ENCODE assay signal across 10 cellular contexts in the genomic region with DNA sequence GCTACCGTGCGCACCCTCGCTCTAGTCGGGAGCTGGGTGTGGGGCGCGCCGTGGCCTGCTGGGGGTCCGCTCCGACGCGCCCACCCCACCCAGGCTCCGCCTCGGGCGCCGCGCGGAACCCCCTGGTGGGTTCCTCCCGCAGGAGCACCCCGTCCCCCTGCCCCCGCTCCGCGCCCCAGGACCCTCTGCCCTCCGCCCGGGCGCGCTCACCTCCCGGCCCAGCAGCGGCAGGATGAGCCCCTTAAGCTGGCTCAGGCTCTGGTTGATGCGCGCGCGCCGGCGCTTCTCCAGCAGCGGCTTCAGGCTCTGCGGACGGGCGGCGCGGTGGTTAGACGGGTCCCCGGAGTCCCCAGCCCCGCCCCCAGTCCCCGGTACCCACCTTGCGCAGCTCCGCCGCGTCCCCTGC. TPM values are rescaled to one million over a fixed set of nuclear protein-coding genes. Genes with fewer than 3 reads are reported as not detected.
A peak's percentile ranks its signal among the peaks of the same experiment; 100 is the strongest.
DNase-seq lines count a peak whose midpoint lies in the region; ATAC-seq, FAIRE-seq and TF ChIP-seq lines count a peak whose summit lies in the region.
"Had no signal": no experiment of that assay in that cellular context is flagged by ENCODE, and none has a peak within 500 bp of the region (broad histone marks: within the 10 kb centered on the region; RNA-seq: fewer than 3 reads in every experiment).

No MANE protein-coding gene starts in this region.

- H3K4me3 ChIP-seq in astrocyte (ENCODE audit: insufficient read depth, low read depth, low read length): no peak overlapping the region
- peak overlapping the region; percentile 65 to 83 (median 68) for H3K4me3 ChIP-seq in keratinocyte (ENCODE audit: control insufficient read depth in 2 of 3, extremely low read depth in 1 of 3, insufficient read depth in 2 of 3, low read depth in 1 of 3, low read length in 3 of 3)
- peak overlapping the region; percentile 67 for H3K4me3 ChIP-seq in thoracic aorta

- H3K9me3 Mint-ChIP-seq in activated naive CD4-positive, alpha-beta T cell treated with anti-CD3 and anti-CD28 coated beads for 36 hours: no peaks in the 10 kb centered on the region
- no peaks in the 10 kb centered on the region for H3K9me3 Mint-ChIP-seq in activated naive CD4-positive, alpha-beta T cell treated with anti-CD3 and anti-CD28 coated beads, Interleukin-2, amount 50 U/mL, for 72 hours
- H3K9me3 Mint-ChIP-seq in astrocyte (ENCODE audit: unreplicated experiment) (peaks cover 4% of the 10 kb centered on the region), endothelial cell (ENCODE audit: unreplicated experiment) (no peaks in the 10 kb centered on the region)
- H3K9me3 Mint-ChIP-seq in activated T-helper 2 cell treated with anti-CD3 and anti-CD28 coated beads, Interferon-gamma antibody, Interleukin-2, Interleukin-4, amounts not matched to agents 10 μg/mL and 5 μg/mL and 100 μg/mL, durations not matched to agents 14 hours and 24 hours and 36 hours: no peaks in the 10 kb centered on the region
- H3K9me3 Mint-ChIP-seq: activated CD4-positive, alpha-beta memory T cell treated with anti-CD3 and anti-CD28 coated beads, Interleukin-2, amount 10 ng/mL, durations not matched to agents 7 days and 5 days had no signal

- H3K27ac Mint-ChIP-seq in activated naive CD4-positive, alpha-beta T cell treated with anti-CD3 and anti-CD28 coated beads for 36 hours: no peak overlapping the region
- no peak overlapping the region for H3K27ac Mint-ChIP-seq in activated naive CD4-positive, alpha-beta T cell treated with anti-CD3 and anti-CD28 coated beads, Interleukin-2, amount 50 U/mL, for 72 hours
- H3K27ac Mint-ChIP-seq in astrocyte (ENCODE audit: unreplicated experiment): no peak overlapping the region
- no peak overlapping the region for H3K27ac Mint-ChIP-seq in activated T-helper 2 cell treated with anti-CD3 and anti-CD28 coated beads, Interferon-gamma antibody, Interleukin-2, Interleukin-4, amounts not matched to agents 10 μg/mL and 5 μg/mL and 100 μg/mL, durations not matched to agents 14 hours and 24 hours and 36 hours
- no peak overlapping the region for H3K27ac Mint-ChIP-seq in endothelial cell (ENCODE audit: unreplicated experiment)
- H3K27ac Mint-ChIP-seq: activated CD4-positive, alpha-beta memory T cell treated with anti-CD3 and anti-CD28 coated beads, Interleukin-2, amount 10 ng/mL, durations not matched to agents 7 days and 5 days had no signal

- H3K4me1 Mint-ChIP-seq in activated naive CD4-positive, alpha-beta T cell treated with anti-CD3 and anti-CD28 coated beads for 36 hours (ENCODE audit: low read depth): peaks cover 20% of the 10 kb centered on the region
- peaks cover 3% of the 10 kb centered on the region for H3K4me1 Mint-ChIP-seq in astrocyte (ENCODE audit: low read depth, unreplicated experiment)
- peaks cover 7% of the 10 kb centered on the region for H3K4me1 Mint-ChIP-seq in activated T-helper 2 cell treated with anti-CD3 and anti-CD28 coated beads, Interferon-gamma antibody, Interleukin-2, Interleukin-4, amounts not matched to agents 10 μg/mL and 5 μg/mL and 100 μg/mL, durations not matched to agents 14 hours and 24 hours and 36 hours (ENCODE audit: low read depth)
- H3K4me1 Mint-ChIP-seq in endothelial cell (ENCODE audit: unreplicated experiment): no peaks in the 10 kb centered on the region

- H3K27me3 Mint-ChIP-seq in activated naive CD4-positive, alpha-beta T cell treated with anti-CD3 and anti-CD28 coated beads for 36 hours (ENCODE audit: low read depth): peaks cover 72% of the 10 kb centered on the region
- H3K27me3 Mint-ChIP-seq in astrocyte (ENCODE audit: low read depth, unreplicated experiment) (peaks cover 58% of the 10 kb centered on the region), endothelial cell (ENCODE audit: unreplicated experiment) (peaks cover 34% of the 10 kb centered on the region)
- H3K27me3 Mint-ChIP-seq in activated T-helper 2 cell treated with anti-CD3 and anti-CD28 coated beads, Interferon-gamma antibody, Interleukin-2, Interleukin-4, amounts not matched to agents 10 μg/mL and 5 μg/mL and 100 μg/mL, durations not matched to agents 14 hours and 24 hours and 36 hours (ENCODE audit: low read depth): peaks cover 62% of the 10 kb centered on the region

- H3K79me2 ChIP-seq in astrocyte (ENCODE audit: insufficient read depth, low read length) (no peaks in the 10 kb centered on the region), keratinocyte (ENCODE audit: control insufficient read depth, insufficient read depth, low read length) (peaks cover 16% of the 10 kb centered on the region)

- H3K4me1 ChIP-seq in astrocyte (ENCODE audit: insufficient read depth, low read length) (peaks cover 27% of the 10 kb centered on the region), keratinocyte (ENCODE audit: control insufficient read depth, extremely low read depth, insufficient read depth, low read length) (peaks cover 73% of the 10 kb centered on the region), thoracic aorta (ENCODE audit: control insufficient read depth in 1 of 2, low read depth in 2 of 2) (peaks cover 18 to 42% of the 10 kb centered on the region in 2 donors)

- CTCF ChIA-PET in activated naive CD4-positive, alpha-beta T cell treated with anti-CD3 and anti-CD28 coated beads for 36 hours (lab: Charles Lee): interaction anchor here (1.1 kb wide), 1 partner anchor 70 kb away, joined by 4 read pairs; no protein-coding TSS in a partner anchor

- TF ChIP-seq CTCF in astrocyte (IDR thresholded peaks at IDR 0.05; ENCODE audit: insufficient read depth, low read depth, low read length) (no peak), keratinocyte (optimal IDR thresholded peaks at IDR 0.05 in 1 of 3, IDR thresholded peaks at IDR 0.05 in 1 of 3, conservative IDR thresholded peaks at IDR 0.05 in 1 of 3; ENCODE audit: extremely low read depth in 1 of 3, insufficient read depth in 2 of 3, low read length in 3 of 3) (no peak), thoracic aorta (IDR thresholded peaks at IDR 0.05) (no peak), endothelial cell (IDR thresholded peaks at IDR 0.05; ENCODE audit: unreplicated experiment) (no peak)

- FAIRE-seq in astrocyte (lab: Jason Lieb, UNC): no peak
- FAIRE-seq in keratinocyte (lab: Jason Lieb, UNC): no peak
- FAIRE-seq: urothelium cell line had no signal

- H3K27me3 ChIP-seq in astrocyte (ENCODE audit: insufficient read depth, low read length) (peaks cover 67% of the 10 kb centered on the region), keratinocyte (ENCODE audit: control insufficient read depth, extremely low read depth, insufficient read depth, low read length) (peaks cover 9% of the 10 kb centered on the region), thoracic aorta (replicated peaks; ENCODE audit: insufficient read depth) (peaks cover 14% of the 10 kb centered on the region)

- no peaks in the 10 kb centered on the region for H3K9me3 ChIP-seq in astrocyte (ENCODE audit: insufficient read depth, low read depth, low read length)
- no peaks in the 10 kb centered on the region for H3K9me3 ChIP-seq in keratinocyte (ENCODE audit: control insufficient read depth, low read depth, low read length)
- H3K9me3 ChIP-seq in thoracic aorta: no peaks in the 10 kb centered on the region

- intact Hi-C loops in activated naive CD4-positive, alpha-beta T cell treated with anti-CD3 and anti-CD28 coated beads for 36 hours (cut with micrococcal nuclease): no loop called here
- intact Hi-C loops in activated T-helper 2 cell treated with anti-CD3 and anti-CD28 coated beads, Interferon-gamma antibody, Interleukin-2, Interleukin-4, amounts not matched to agents 10 μg/mL and 5 μg/mL and 100 μg/mL, durations not matched to agents 14 hours and 24 hours and 36 hours (cut with micrococcal nuclease): no loop called here

- no peaks in the 10 kb centered on the region for H3K36me3 ChIP-seq in astrocyte (ENCODE audit: insufficient read depth, low read length)
- no peaks in the 10 kb centered on the region for H3K36me3 ChIP-seq in keratinocyte (ENCODE audit: control insufficient read depth in 2 of 2, extremely low read depth in 1 of 2, insufficient read depth in 2 of 2, low read length in 2 of 2)
- H3K36me3 ChIP-seq in thoracic aorta: no peaks in the 10 kb centered on the region

- dilution Hi-C loops in keratinocyte (cut with MboI; ENCODE audit: extremely low pct_ligation_motif_present, low sequenced_read_pairs): no loop called here

- H3K9me1 ChIP-seq in keratinocyte (ENCODE audit: control insufficient read depth, extremely low read depth, insufficient read depth, low read length): no peaks in the 10 kb centered on the region

- H4K20me1 ChIP-seq in astrocyte (ENCODE audit: insufficient read depth, low read length): no peaks in the 10 kb centered on the region
- H4K20me1 ChIP-seq in keratinocyte (ENCODE audit: control insufficient read depth, extremely low read depth, insufficient read depth, low read length): no peaks in the 10 kb centered on the region

- peak overlapping the region; percentile 21 for H3K4me3 Mint-ChIP-seq in activated naive CD4-positive, alpha-beta T cell treated with anti-CD3 and anti-CD28 coated beads for 36 hours
- no peak overlapping the region for H3K4me3 Mint-ChIP-seq in astrocyte (ENCODE audit: unreplicated experiment)
- H3K4me3 Mint-ChIP-seq in activated T-helper 2 cell treated with anti-CD3 and anti-CD28 coated beads, Interferon-gamma antibody, Interleukin-2, Interleukin-4, amounts not matched to agents 10 μg/mL and 5 μg/mL and 100 μg/mL, durations not matched to agents 14 hours and 24 hours and 36 hours (ENCODE audit: low read depth): no peak overlapping the region
- H3K4me3 Mint-ChIP-seq in endothelial cell (ENCODE audit: unreplicated experiment): no peak overlapping the region

- DNase-seq in activated naive CD4-positive, alpha-beta T cell treated with anti-CD3 and anti-CD28 coated beads for 36 hours: no peak
- no peak for DNase-seq in activated naive CD4-positive, alpha-beta T cell treated with anti-CD3 and anti-CD28 coated beads, Interleukin-2, amount 50 U/mL, for 72 hours (ENCODE audit: low spot score in 2 of 2)
- no peak for DNase-seq in astrocyte (ENCODE audit: low read depth)
- no peak for DNase-seq in keratinocyte (ENCODE audit: low read depth, low spot score)
- DNase-seq in thoracic aorta (ENCODE audit: low spot score): no peak
- no peak for DNase-seq in activated T-helper 2 cell treated with anti-CD3 and anti-CD28 coated beads, Interferon-gamma antibody, Interleukin-2, Interleukin-4, amounts not matched to agents 10 μg/mL and 5 μg/mL and 100 μg/mL, durations not matched to agents 14 hours and 24 hours and 36 hours (ENCODE audit: low spot score)
- no peak for DNase-seq in endothelial cell (ENCODE audit: low spot score)
- DNase-seq: activated CD4-positive, alpha-beta memory T cell treated with anti-CD3 and anti-CD28 coated beads, Interleukin-2, amount 10 ng/mL, durations not matched to agents 7 days and 5 days had no signal

- H3K27ac ChIP-seq in astrocyte (ENCODE audit: low read depth, low read length) (no peak overlapping the region), keratinocyte (ENCODE audit: control insufficient read depth, insufficient read depth, low read length) (peak overlapping the region; percentile 36), thoracic aorta (no peak overlapping the region)

- H3K4me2 ChIP-seq in astrocyte (ENCODE audit: low read length) (peak overlapping the region; percentile 70), keratinocyte (ENCODE audit: control insufficient read depth, extremely low read depth, insufficient read depth, low read depth, low read length) (peak overlapping the region; percentile 83)

- H3K9ac ChIP-seq in astrocyte (ENCODE audit: low read length) (no peak overlapping the region), keratinocyte (ENCODE audit: control insufficient read depth, extremely low read depth, insufficient read depth, low read length) (peak overlapping the region; percentile 75)

- no peak overlapping the region for H2AFZ ChIP-seq in astrocyte (ENCODE audit: low read depth, low read length)
- H2AFZ ChIP-seq in keratinocyte (ENCODE audit: control insufficient read depth, low read length): no peak overlapping the region

- ATAC-seq in activated naive CD4-positive, alpha-beta T cell treated with anti-CD3 and anti-CD28 coated beads, Interleukin-2, amount 50 U/mL, for 72 hours: no peak
- ATAC-seq in thoracic aorta (ENCODE audit: insufficient number of reproducible peaks, low FRiP score, low read depth) (no peak), GM21529 (IDR thresholded peaks at IDR 0.05; ENCODE audit: unreplicated experiment) (no peak)

- H3K36me3 Mint-ChIP-seq in activated naive CD4-positive, alpha-beta T cell treated with anti-CD3 and anti-CD28 coated beads for 36 hours (ENCODE audit: low read depth): no peaks in the 10 kb centered on the region
- peaks cover 0 to under 1% of the 10 kb centered on the region in 2 donors for H3K36me3 Mint-ChIP-seq in activated naive CD4-positive, alpha-beta T cell treated with anti-CD3 and anti-CD28 coated beads, Interleukin-2, amount 50 U/mL, for 72 hours
- peaks cover 5% of the 10 kb centered on the region for H3K36me3 Mint-ChIP-seq in astrocyte (ENCODE audit: low read depth, unreplicated experiment)
- H3K36me3 Mint-ChIP-seq in activated T-helper 2 cell treated with anti-CD3 and anti-CD28 coated beads, Interferon-gamma antibody, Interleukin-2, Interleukin-4, amounts not matched to agents 10 μg/mL and 5 μg/mL and 100 μg/mL, durations not matched to agents 14 hours and 24 hours and 36 hours (ENCODE audit: low read depth): no peaks in the 10 kb centered on the region
- H3K36me3 Mint-ChIP-seq in endothelial cell (ENCODE audit: low read depth, unreplicated experiment): no peaks in the 10 kb centered on the region

RNA-seq across cellular contexts. Expression of a gene that starts 0.3 kb away (rescaled TPM):
- total RNA-seq in activated naive CD4-positive, alpha-beta T cell treated with anti-CD3 and anti-CD28 coated beads for 36 hours: under 1 TPM; 0.14 to 0.74 TPM
- 1 to 10 TPM in 1 of 2 donors, under 1 TPM in 1; 0.35 to 1.1 TPM for total RNA-seq in activated naive CD4-positive, alpha-beta T cell treated with anti-CD3 and anti-CD28 coated beads, Interleukin-2, amount 50 U/mL, for 72 hours
- 0.94 and 3.0 TPM in 2 replicates for total RNA-seq in astrocyte
- 30.1 to 51.6 TPM (median 33.9 TPM) in 3 replicates for polyA plus RNA-seq in keratinocyte
- polyA plus RNA-seq in keratinocyte (2011; ENCODE audit: low read depth): 20.4 TPM
- 32.5 and 63.3 TPM in 2 replicates for polyA plus RNA-seq in keratinocyte (2011; cell fraction: cytosol; rRNA removed)
- 70.8 and 105 TPM in 2 replicates for polyA plus RNA-seq in keratinocyte (2011; cell fraction: nucleus; rRNA removed)
- 52.0 and 70.3 TPM in 2 replicates for polyA plus RNA-seq in keratinocyte (2012; ENCODE audit: low replicate concordance)
- polyA minus RNA-seq in keratinocyte: 26.9 to 42.5 TPM (median 37.1 TPM) in 3 replicates
- 90.9 TPM for polyA minus RNA-seq in keratinocyte (2011; cell fraction: cytosol; rRNA and poly(A)+ RNA removed)
- polyA minus RNA-seq in keratinocyte (2011; cell fraction: nucleus; rRNA and poly(A)+ RNA removed): 79.5 and 80.0 TPM in 2 replicates
- total RNA-seq in thoracic aorta: not detected
- 0.21 and 0.51 TPM in 2 replicates for total RNA-seq in activated T-helper 2 cell treated with anti-CD3 and anti-CD28 coated beads, Interferon-gamma antibody, Interleukin-2, Interleukin-4, amounts not matched to agents 10 μg/mL and 5 μg/mL and 100 μg/mL, durations not matched to agents 14 hours and 24 hours and 36 hours
- 0.10 TPM for total RNA-seq in endothelial cell (ENCODE audit: unreplicated experiment)

RNA-seq across cellular contexts. Expression of a gene that starts 5.2 kb away (rescaled TPM):
- total RNA-seq in activated naive CD4-positive, alpha-beta T cell treated with anti-CD3 and anti-CD28 coated beads for 36 hours: under 1 TPM; 0.50 to 0.79 TPM
- total RNA-seq in activated naive CD4-positive, alpha-beta T cell treated with anti-CD3 and anti-CD28 coated beads, Interleukin-2, amount 50 U/mL, for 72 hours: 1 to 10 TPM in 1 of 2 donors, under 1 TPM in 1; 0.89 to 1.9 TPM
- 0.66 and 0.96 TPM in 2 replicates for total RNA-seq in astrocyte
- polyA plus RNA-seq in keratinocyte: 0.47 to 3.6 TPM (median 1.2 TPM) in 3 replicates
- polyA plus RNA-seq in keratinocyte (2011; ENCODE audit: low read depth): 4.3 TPM
- polyA plus RNA-seq in keratinocyte (2011; cell fraction: cytosol; rRNA removed): 1.0 and 4.6 TPM in 2 replicates
- polyA plus RNA-seq in keratinocyte (2011; cell fraction: nucleus; rRNA removed): 7.3 and 11.3 TPM in 2 replicates
- 2.4 and 17.9 TPM in 2 replicates for polyA plus RNA-seq in keratinocyte (2012; ENCODE audit: low replicate concordance)
- 0.48 to 4.3 TPM (median 2.2 TPM) in 3 replicates for polyA minus RNA-seq in keratinocyte
- polyA minus RNA-seq in keratinocyte (2011; cell fraction: cytosol; rRNA and poly(A)+ RNA removed): 13.4 TPM
- 3.1 and 3.3 TPM in 2 replicates for polyA minus RNA-seq in keratinocyte (2011; cell fraction: nucleus; rRNA and poly(A)+ RNA removed)
- not detected for total RNA-seq in thoracic aorta
- total RNA-seq in activated T-helper 2 cell treated with anti-CD3 and anti-CD28 coated beads, Interferon-gamma antibody, Interleukin-2, Interleukin-4, amounts not matched to agents 10 μg/mL and 5 μg/mL and 100 μg/mL, durations not matched to agents 14 hours and 24 hours and 36 hours: 0.87 and 1.0 TPM in 2 replicates
- total RNA-seq in endothelial cell (ENCODE audit: unreplicated experiment): 0.36 TPM

RNA-seq across cellular contexts. Expression of a gene that starts 25.8 kb away (rescaled TPM):
- total RNA-seq in activated naive CD4-positive, alpha-beta T cell treated with anti-CD3 and anti-CD28 coated beads for 36 hours: 10 to 100 TPM; 74.2 to 77.6 TPM
- total RNA-seq in activated naive CD4-positive, alpha-beta T cell treated with anti-CD3 and anti-CD28 coated beads, Interleukin-2, amount 50 U/mL, for 72 hours: 10 to 100 TPM; 46.0 to 75.8 TPM
- 75.6 and 91.1 TPM in 2 replicates for total RNA-seq in astrocyte
- 195 to 349 TPM (median 226 TPM) in 3 replicates for polyA plus RNA-seq in keratinocyte
- 45.1 TPM for polyA plus RNA-seq in keratinocyte (2011; ENCODE audit: low read depth)
- 181 and 317 TPM in 2 replicates for polyA plus RNA-seq in keratinocyte (2011; cell fraction: cytosol; rRNA removed)
- 182 and 242 TPM in 2 replicates for polyA plus RNA-seq in keratinocyte (2011; cell fraction: nucleus; rRNA removed)
- 89.4 and 275 TPM in 2 replicates for polyA plus RNA-seq in keratinocyte (2012; ENCODE audit: low replicate concordance)
- polyA minus RNA-seq in keratinocyte: 126 to 203 TPM (median 149 TPM) in 3 replicates
- polyA minus RNA-seq in keratinocyte (2011; cell fraction: cytosol; rRNA and poly(A)+ RNA removed): 156 TPM
- 79.8 and 80.3 TPM in 2 replicates for polyA minus RNA-seq in keratinocyte (2011; cell fraction: nucleus; rRNA and poly(A)+ RNA removed)
- total RNA-seq in thoracic aorta: 10 to 100 TPM; 23.7 to 33.0 TPM
- total RNA-seq in activated T-helper 2 cell treated with anti-CD3 and anti-CD28 coated beads, Interferon-gamma antibody, Interleukin-2, Interleukin-4, amounts not matched to agents 10 μg/mL and 5 μg/mL and 100 μg/mL, durations not matched to agents 14 hours and 24 hours and 36 hours: 128 and 132 TPM in 2 replicates
- 35.1 TPM for total RNA-seq in endothelial cell (ENCODE audit: unreplicated experiment)

RNA-seq across cellular contexts. Expression of a gene that starts 46.6 kb away (rescaled TPM):
- 10 to 100 TPM; 82.4 to 87.0 TPM for total RNA-seq in activated naive CD4-positive, alpha-beta T cell treated with anti-CD3 and anti-CD28 coated beads for 36 hours
- total RNA-seq in activated naive CD4-positive, alpha-beta T cell treated with anti-CD3 and anti-CD28 coated beads, Interleukin-2, amount 50 U/mL, for 72 hours: 10 to 100 TPM; 68.0 to 88.5 TPM
- total RNA-seq in astrocyte: 16.5 and 18.8 TPM in 2 replicates
- 12.2 to 35.8 TPM (median 12.4 TPM) in 3 replicates for polyA plus RNA-seq in keratinocyte
- 7.1 TPM for polyA plus RNA-seq in keratinocyte (2011; ENCODE audit: low read depth)
- polyA plus RNA-seq in keratinocyte (2011; cell fraction: cytosol; rRNA removed): 3.6 and 6.6 TPM in 2 replicates
- polyA plus RNA-seq in keratinocyte (2011; cell fraction: nucleus; rRNA removed): 100 and 140 TPM in 2 replicates
- polyA plus RNA-seq in keratinocyte (2012; ENCODE audit: low replicate concordance): 16.7 and 29.9 TPM in 2 replicates
- 11.3 to 20.1 TPM (median 11.4 TPM) in 3 replicates for polyA minus RNA-seq in keratinocyte
- polyA minus RNA-seq in keratinocyte (2011; cell fraction: cytosol; rRNA and poly(A)+ RNA removed): 6.1 TPM
- polyA minus RNA-seq in keratinocyte (2011; cell fraction: nucleus; rRNA and poly(A)+ RNA removed): 17.1 and 23.7 TPM in 2 replicates
- total RNA-seq in thoracic aorta: 10 to 100 TPM in 1 of 2 donors, 1 to 10 TPM in 1; 9.5 to 48.2 TPM
- total RNA-seq in activated T-helper 2 cell treated with anti-CD3 and anti-CD28 coated beads, Interferon-gamma antibody, Interleukin-2, Interleukin-4, amounts not matched to agents 10 μg/mL and 5 μg/mL and 100 μg/mL, durations not matched to agents 14 hours and 24 hours and 36 hours: 88.0 and 89.7 TPM in 2 replicates
- total RNA-seq in endothelial cell (ENCODE audit: unreplicated experiment): 104 TPM
